Comparison of ENCODE assay signal across 18 cellular contexts in the genomic region with DNA sequence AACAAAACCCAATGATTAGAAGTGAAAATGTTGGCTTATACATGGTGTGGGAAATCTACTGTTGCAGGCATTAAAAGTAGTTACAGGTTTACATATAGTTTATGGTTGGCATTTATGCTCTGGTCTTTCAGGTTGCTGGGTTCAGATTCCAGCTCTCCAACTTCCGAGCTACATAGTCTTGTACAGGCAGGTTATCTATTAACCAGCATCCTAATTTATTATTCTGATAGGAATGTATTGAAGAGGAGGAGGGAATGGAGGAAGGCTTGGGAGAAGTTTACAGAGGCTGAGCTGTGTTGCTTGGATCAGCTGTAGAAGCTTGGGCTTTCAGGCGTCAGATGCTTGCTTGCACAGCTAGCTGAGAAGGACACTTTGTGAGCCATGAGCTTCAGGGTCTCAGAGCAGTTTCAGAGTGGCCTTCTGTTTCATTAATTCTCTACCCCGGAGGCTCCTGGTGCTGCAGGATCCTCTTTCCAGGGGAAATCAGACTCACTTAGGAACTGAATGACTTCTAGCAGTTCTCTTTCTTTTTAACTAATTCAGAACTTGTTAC. TPM values are rescaled to one million over a fixed set of nuclear protein-coding genes. Genes with fewer than 3 reads are reported as not detected.
DNase-seq lines count a peak whose midpoint lies in the region; ATAC-seq and TF ChIP-seq lines count a peak whose summit lies in the region.
"Had no signal": no experiment of that assay in that cellular context is flagged by ENCODE, and none has a peak within 500 bp of the region (broad histone marks: within the 10 kb centered on the region; RNA-seq: fewer than 3 reads in every experiment).

No MANE protein-coding gene starts in this region.

- H3K9me3 ChIP-seq in colonic mucosa = no peaks in the 10 kb centered on the region
- H3K9me3 ChIP-seq: suprapubic skin had no signal

- H3K4me1 ChIP-seq in colonic mucosa = peaks cover 3% of the 10 kb centered on the region
- H3K4me1 ChIP-seq: suprapubic skin had no signal

- peak; percentile 27 for DNase-seq in ACHN
- peak; percentile 26 for DNase-seq in HuH-7 (ENCODE audit: low spot score)
- DNase-seq in colonic mucosa = peak; percentile 36
- DNase-seq in mucosa of gallbladder (ENCODE audit: low spot score) = peak; percentile 15
- no peak for DNase-seq in NCI-H345 (lab: John Stamatoyannopoulos, UW)
- no peak for DNase-seq in omental fat pad (ENCODE audit: low spot score)
- no peak for DNase-seq in SIG-M5 treated with dmso at 0.1 percent for 504 hours (lab: John Stamatoyannopoulos, UW; ENCODE audit: unreplicated experiment)
- no peak for DNase-seq in GM03348 (ENCODE audit: low spot score)
- DNase-seq: activated naive CD8-positive, alpha-beta T cell treated with anti-CD3 and anti-CD28 coated beads, Interleukin-2, amount 10 ng/mL, durations not matched to agents 7 days and 5 days; CD4-positive, alpha-beta T cell; DMS79 treated with DMSO at 0.1 percent for 48 hours; hippocampal formation; islet precursor cell; NCI-H1436; NCI-H69 had no signal

- no peak for ATAC-seq in omental fat pad (ENCODE audit: low FRiP score)
- ATAC-seq: activated CD4-positive, CD25-positive, alpha-beta regulatory T cell treated with anti-CD3 and anti-CD28 coated beads, Interleukin-2, amount 50 U/mL, for 24 hours had no signal

- H3K27me3 ChIP-seq in colonic mucosa = no peaks in the 10 kb centered on the region
- H3K27me3 ChIP-seq: suprapubic skin had no signal

- no peaks in the 10 kb centered on the region for H3K36me3 ChIP-seq in colonic mucosa
- H3K36me3 ChIP-seq: suprapubic skin had no signal

- peak overlapping the region; percentile 60 for H3K27ac ChIP-seq in colonic mucosa
- H3K27ac ChIP-seq: coronary artery, suprapubic skin had no signal

- intact Hi-C loops in colonic mucosa (cut with DNase I) = no loop called here

- H3K4me3 ChIP-seq in colonic mucosa = no peak overlapping the region
- H3K4me3 ChIP-seq: coronary artery, suprapubic skin had no signal

- peak overlapping the region in 1 of 2 donors; percentile 28 for H3K9ac ChIP-seq in colonic mucosa (ENCODE audit: low read depth in 2 of 2, low read length in 2 of 2)

- in situ Hi-C loops in ACHN (cut with HindIII; ENCODE audit: low pct_ligation_motif_present, low pct_unique_long_range_greater_than_20kb, low sequenced_read_pairs) = no loop called here

- no peak for TF ChIP-seq CTCF in colonic mucosa (IDR thresholded peaks at IDR 0.05)
- no peak for TF ChIP-seq CTCF in omental fat pad (IDR thresholded peaks at IDR 0.05)

RNA-seq across cellular contexts. Expression of a gene that starts 11.7 kb away (rescaled TPM):
- total RNA-seq in colonic mucosa (100 to 1,000 TPM in 1 of 2 donors, 10 to 100 TPM in 1; 69.3 to 110 TPM), mucosa of gallbladder (84.0 TPM), omental fat pad (10 to 100 TPM; 45.1 to 64.9 (median 56.9) TPM)

Comparison
In these comparisons a context has a peak if more than half of its experiments do, and no peak if none do; other contexts are left out.
1. DNase-seq: peak in ACHN (single experiment), HuH-7 (single experiment), colonic mucosa (single experiment) and mucosa of gallbladder (single experiment); none in NCI-H345 (single experiment), omental fat pad (single experiment), SIG-M5 treated with dmso at 0.1 percent for 504 hours (single experiment) and GM03348 (single experiment).